8 cellular contexts compared by ENCODE assay signal in the genomic region with DNA sequence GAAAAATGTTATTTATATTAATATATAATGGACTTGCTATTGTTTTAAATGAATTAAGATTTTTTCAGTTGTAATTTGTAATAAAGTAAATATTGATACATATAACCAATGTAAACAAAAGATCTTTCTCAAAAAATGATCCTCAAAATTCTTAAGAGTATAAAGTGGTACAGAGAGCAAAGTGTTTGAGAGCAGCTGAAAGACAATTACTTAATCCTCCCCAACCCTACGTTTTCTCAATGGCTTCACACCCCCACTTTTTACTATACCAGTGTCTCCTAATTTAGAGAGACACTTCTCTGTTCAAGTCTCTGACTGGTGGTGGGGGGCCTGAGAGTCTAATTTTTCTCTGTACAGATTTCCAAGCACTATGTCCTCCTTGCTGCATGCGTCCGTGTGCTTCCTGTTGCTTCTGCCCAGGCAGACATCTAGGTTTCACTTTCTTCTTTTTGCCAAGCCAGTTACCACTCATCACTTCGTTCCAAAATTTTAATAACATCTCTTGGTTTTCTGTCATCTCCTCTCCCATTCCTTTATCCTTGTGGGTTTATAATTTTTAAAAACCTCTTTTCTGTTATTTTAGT.
A peak's percentile ranks its signal among the peaks of the same experiment; 100 is the strongest.
DNase-seq lines count a peak whose midpoint lies in the region; ATAC-seq and TF ChIP-seq lines count a peak whose summit lies in the region.

No MANE protein-coding gene starts in this region.

- no peak for TF ChIP-seq POLR2A in suprapubic skin (IDR thresholded peaks at IDR 0.05)

- no peak overlapping the region for H3K27ac Mint-ChIP-seq in activated naive CD4-positive, alpha-beta T cell treated with anti-CD3 and anti-CD28 coated beads, Interleukin-2, amount 10 ng/mL, durations not matched to agents 7 days and 5 days
- peak overlapping the region in 1 of 2 donors; percentile 12 for H3K27ac Mint-ChIP-seq in natural killer cell treated with Interleukin-12 subunit alpha and Interleukin-12 subunit beta and Interleukin-15 and Interleukin-18, amount 100 ng/mL, for 72 hours

- no peak overlapping the region for H4K8ac ChIP-seq in mesendoderm (ENCODE audit: low read depth, low read length)

- TF ChIP-seq EP300 in SK-N-SH (IDR thresholded peaks at IDR 0.05; ENCODE audit: borderline replicate concordance in 1 of 2, low read depth in 1 of 2, low read length in 1 of 2) (no peak), suprapubic skin (IDR thresholded peaks at IDR 0.05) (no peak)

- H3K9me3 ChIP-seq in SK-N-SH: no peaks in the 10 kb centered on the region
- peaks cover 4% of the 10 kb centered on the region for H3K9me3 ChIP-seq in suprapubic skin

- no peaks in the 10 kb centered on the region for H3K79me1 ChIP-seq in mesendoderm (ENCODE audit: low read length)

- peak; percentile 89 for ATAC-seq in HG03066 (IDR thresholded peaks at IDR 0.05; ENCODE audit: low read depth, unreplicated experiment)
- ATAC-seq in natural killer cell treated with Interleukin-12 subunit alpha and Interleukin-12 subunit beta and Interleukin-15 and Interleukin-18, amount 100 ng/mL, for 72 hours: peak in 1 of 2 donors; percentile 41
- ATAC-seq in HG03439 (IDR thresholded peaks at IDR 0.05; ENCODE audit: unreplicated experiment): no peak

- H2BK120ac ChIP-seq in mesendoderm (ENCODE audit: low read depth, low read length): no peak overlapping the region

- CTCF ChIA-PET in activated naive CD4-positive, alpha-beta T cell treated with anti-CD3 and anti-CD28 coated beads, Interleukin-2, amount 10 ng/mL, durations not matched to agents 7 days and 5 days (lab: Charles Lee): interaction anchor here (0.6 kb wide), 1 partner anchor 949 kb away, joined by 3 read pairs; no protein-coding TSS in a partner anchor
- CTCF ChIA-PET in SK-N-SH (lab: Yijun Ruan, JAX): interaction anchor here (1.0 to 2.0 kb wide), 3 partner anchors 12 to 61 kb away, joined by 3 to 9 read pairs (median 3); no protein-coding TSS in a partner anchor

- no peak overlapping the region for H4K5ac ChIP-seq in mesendoderm (ENCODE audit: low read length)

- H3K4me3 ChIP-seq in SK-N-SH (ENCODE audit: low read depth in 2 of 2, low read length in 1 of 2): peak overlapping the region; percentile 10 to 28; a peak in 3 of 4 replicates
- H3K4me3 ChIP-seq in suprapubic skin: no peak overlapping the region
- no peak overlapping the region for H3K4me3 ChIP-seq in mesendoderm (ENCODE audit: low read length)

- no peak for DNase-seq in activated naive CD4-positive, alpha-beta T cell treated with anti-CD3 and anti-CD28 coated beads, Interleukin-2, amount 10 ng/mL, durations not matched to agents 7 days and 5 days
- no peak for DNase-seq in activated naive CD4-positive, alpha-beta T cell treated with anti-CD3 and anti-CD28 coated beads, Interleukin-2, amount 50 U/mL, for 16 hours
- DNase-seq in SK-N-SH (no peak), suprapubic skin (ENCODE audit: low spot score in 2 of 2) (no peak), mesendoderm (no peak)
- DNase-seq in natural killer cell treated with Interleukin-12 subunit alpha and Interleukin-12 subunit beta and Interleukin-15 and Interleukin-18, amount 100 ng/mL, for 72 hours (ENCODE audit: low spot score): no peak

- no peak overlapping the region for H2AK5ac ChIP-seq in mesendoderm (ENCODE audit: low read length)

- no peak for TF ChIP-seq CTCF in SK-N-SH (IDR thresholded peaks at IDR 0.05)
- TF ChIP-seq CTCF in suprapubic skin (IDR thresholded peaks at IDR 0.05): no peak

- H3K79me2 ChIP-seq in SK-N-SH (ENCODE audit: insufficient read depth): no peaks in the 10 kb centered on the region
- no peaks in the 10 kb centered on the region for H3K79me2 ChIP-seq in mesendoderm (ENCODE audit: control insufficient read depth, insufficient read depth, low read length)

- no peak overlapping the region for H3K18ac ChIP-seq in mesendoderm (ENCODE audit: low read length)

- H3K4ac ChIP-seq in mesendoderm (ENCODE audit: low read depth, low read length): no peak overlapping the region

- H2BK5ac ChIP-seq in mesendoderm (ENCODE audit: low read length): no peak overlapping the region

- H3K4me1 ChIP-seq in SK-N-SH (ENCODE audit: control insufficient read depth in 1 of 2, insufficient read depth in 2 of 2, low read depth in 1 of 2, low read length in 1 of 2): no peaks in the 10 kb centered on the region
- no peaks in the 10 kb centered on the region for H3K4me1 ChIP-seq in suprapubic skin
- H3K4me1 ChIP-seq in mesendoderm (ENCODE audit: control insufficient read depth, low read depth, low read length): no peaks in the 10 kb centered on the region

- peak overlapping the region; percentile 35 for H3K4me3 Mint-ChIP-seq in activated naive CD4-positive, alpha-beta T cell treated with anti-CD3 and anti-CD28 coated beads, Interleukin-2, amount 10 ng/mL, durations not matched to agents 7 days and 5 days
- peak overlapping the region; percentile 72 for H3K4me3 Mint-ChIP-seq in natural killer cell treated with Interleukin-12 subunit alpha and Interleukin-12 subunit beta and Interleukin-15 and Interleukin-18, amount 100 ng/mL, for 72 hours

- H2BK15ac ChIP-seq in mesendoderm (replicated peaks; ENCODE audit: low read depth): no peak overlapping the region

- H3K56ac ChIP-seq in mesendoderm (ENCODE audit: low read length): no peak overlapping the region

- H3K23ac ChIP-seq in mesendoderm (ENCODE audit: low read length): no peak overlapping the region

- no peaks in the 10 kb centered on the region for H3K9me2 ChIP-seq in SK-N-SH

- H3K27me3 ChIP-seq in SK-N-SH (ENCODE audit: insufficient read depth) (no peaks in the 10 kb centered on the region), suprapubic skin (no peaks in the 10 kb centered on the region), mesendoderm (ENCODE audit: insufficient read depth, low read length, poor library complexity) (no peaks in the 10 kb centered on the region)

- no peaks in the 10 kb centered on the region for H3F3A ChIP-seq in SK-N-SH (replicated peaks; ENCODE audit: insufficient read depth)

- H4K20me1 ChIP-seq in SK-N-SH (ENCODE audit: insufficient read depth): no peaks in the 10 kb centered on the region

- H3K9me3 Mint-ChIP-seq in activated naive CD4-positive, alpha-beta T cell treated with anti-CD3 and anti-CD28 coated beads, Interleukin-2, amount 10 ng/mL, durations not matched to agents 7 days and 5 days: peaks cover 4% of the 10 kb centered on the region
- H3K9me3 Mint-ChIP-seq in natural killer cell treated with Interleukin-12 subunit alpha and Interleukin-12 subunit beta and Interleukin-15 and Interleukin-18, amount 100 ng/mL, for 72 hours: peaks cover 3% of the 10 kb centered on the region

- POLR2A ChIA-PET in SK-N-SH (lab: Yijun Ruan, JAX): no interaction called here

- WGBS in SK-N-SH (ENCODE audit: low lambda C conversion rate): 50% methylated on average over 4 of the region's 4 CpGs
- 46% methylated on average over 4 of the region's 4 CpGs for WGBS in suprapubic skin
- no CpG with 5 or more reads among the region's 4 CpGs for WGBS in mesendoderm (ENCODE audit: extremely low coverage, insufficient coverage, low lambda C conversion rate)

- H3K36me3 ChIP-seq in SK-N-SH (replicated peaks in 1 of 2; ENCODE audit: control insufficient read depth in 1 of 2, insufficient read depth in 2 of 2, low read length in 1 of 2): no peaks in the 10 kb centered on the region
- H3K36me3 ChIP-seq in suprapubic skin: no peaks in the 10 kb centered on the region
- H3K36me3 ChIP-seq in mesendoderm (ENCODE audit: control insufficient read depth, insufficient read depth, low read length): no peaks in the 10 kb centered on the region

- 0 out of 2 replicates have a peak overlapping the region, but pooled peaks have one; percentile 31 for H2AFZ ChIP-seq in SK-N-SH (ENCODE audit: low read depth)

- H3K36me3 Mint-ChIP-seq in activated naive CD4-positive, alpha-beta T cell treated with anti-CD3 and anti-CD28 coated beads, Interleukin-2, amount 10 ng/mL, durations not matched to agents 7 days and 5 days: no peaks in the 10 kb centered on the region
- H3K36me3 Mint-ChIP-seq in natural killer cell treated with Interleukin-12 subunit alpha and Interleukin-12 subunit beta and Interleukin-15 and Interleukin-18, amount 100 ng/mL, for 72 hours: peaks cover 7% of the 10 kb centered on the region

- no peaks in the 10 kb centered on the region for H3K27me3 Mint-ChIP-seq in activated naive CD4-positive, alpha-beta T cell treated with anti-CD3 and anti-CD28 coated beads, Interleukin-2, amount 10 ng/mL, durations not matched to agents 7 days and 5 days
- H3K27me3 Mint-ChIP-seq in natural killer cell treated with Interleukin-12 subunit alpha and Interleukin-12 subunit beta and Interleukin-15 and Interleukin-18, amount 100 ng/mL, for 72 hours: no peaks in the 10 kb centered on the region

- no peak for TF ChIP-seq RAD21 in SK-N-SH (IDR thresholded peaks at IDR 0.05; ENCODE audit: low read length)

- H3K27ac ChIP-seq in SK-N-SH (ENCODE audit: low read depth in 2 of 2, low read length in 1 of 2) (no peak overlapping the region), suprapubic skin (no peak overlapping the region), mesendoderm (ENCODE audit: low read depth, low read length) (no peak overlapping the region)

- peak overlapping the region; percentile 29; the same call in 1 of the 2 replicates for H3K4me2 ChIP-seq in SK-N-SH
- no peak overlapping the region for H3K4me2 ChIP-seq in mesendoderm (ENCODE audit: low read length)

- peaks cover 3% of the 10 kb centered on the region for H3K4me1 Mint-ChIP-seq in activated naive CD4-positive, alpha-beta T cell treated with anti-CD3 and anti-CD28 coated beads, Interleukin-2, amount 10 ng/mL, durations not matched to agents 7 days and 5 days
- H3K4me1 Mint-ChIP-seq in natural killer cell treated with Interleukin-12 subunit alpha and Interleukin-12 subunit beta and Interleukin-15 and Interleukin-18, amount 100 ng/mL, for 72 hours (ENCODE audit: low read depth in 2 of 2): peaks cover 0 to 4% of the 10 kb centered on the region in 2 donors

- H3K9ac ChIP-seq in SK-N-SH (no peak overlapping the region), mesendoderm (ENCODE audit: low read length) (no peak overlapping the region)

TF ChIP-seq in SK-N-SH, 30 proteins besides CTCF, POLR2A, EP300 and RAD21 (continues in another document):
- TF ChIP-seq MEF2A (IDR thresholded peaks at IDR 0.05; ENCODE audit: borderline replicate concordance, low read depth) (no peak), TCF12 (IDR thresholded peaks at IDR 0.05) (no peak), RCOR1 (IDR thresholded peaks at IDR 0.05; ENCODE audit: low read length) (no peak), RFX5 (IDR thresholded peaks at IDR 0.05; ENCODE audit: low read length) (no peak), PBX3 (IDR thresholded peaks at IDR 0.05) (no peak)

Comparison
In these comparisons a context has a peak if more than half of its experiments do, and no peak if none do; other contexts are left out.
1. H3K4me3 ChIP-seq: peak in SK-N-SH (2 of 2); none in suprapubic skin (single experiment) and mesendoderm (single experiment).